8 cellular contexts compared by ENCODE assay signal in genomic region chr6:26003102-26003694, GRCh38. TPM values are rescaled to one million over a fixed set of nuclear protein-coding genes. Genes with fewer than 3 reads are reported as not detected.
DNase-seq lines count a peak whose midpoint lies in the region; FAIRE-seq and TF ChIP-seq lines count a peak whose summit lies in the region.

No MANE protein-coding gene starts in this region.

- H3K9me3 Mint-ChIP-seq in MCF 10A (ENCODE audit: unreplicated experiment): no peaks in the 10 kb centered on the region

- FAIRE-seq in kidney (lab: Jason Lieb, UNC): peak; percentile 74

- H3K27me3 Mint-ChIP-seq in MCF 10A (ENCODE audit: insufficient read depth, unreplicated experiment): no peaks in the 10 kb centered on the region

- H3K4me1 Mint-ChIP-seq in MCF 10A (ENCODE audit: insufficient read depth, unreplicated experiment): peaks cover under 1% of the 10 kb centered on the region

- peaks cover 17% of the 10 kb centered on the region for H3K36me3 Mint-ChIP-seq in MCF 10A (ENCODE audit: insufficient read depth, unreplicated experiment)

- H3K27ac Mint-ChIP-seq in MCF 10A (ENCODE audit: low read depth, unreplicated experiment): no peak overlapping the region

- CTCF ChIA-PET in MCF 10A (lab: Yijun Ruan, JAX): interaction anchor here (0.6 to 4.4 kb wide), 33 partner anchors 11 to 1431 kb away, joined by 3 to 81 read pairs (median 4); a partner anchor contains a TSS

- DNase-seq in DMS79 treated with DMSO at 0.1 percent for 48 hours (lab: John Stamatoyannopoulos, UW) (peak; percentile 2), DMS79 (lab: John Stamatoyannopoulos, UW) (no peak), Kasumi-1 (lab: John Stamatoyannopoulos, UW) (peak; percentile 44 to 59), SKM-1 treated with dmso at 0.1 percent for 144 hours (lab: John Stamatoyannopoulos, UW; ENCODE audit: unreplicated experiment) (peak; percentile 45), MCF 10A (ENCODE audit: unreplicated experiment) (peak; percentile 64), kidney (no peak), KG1 (lab: John Stamatoyannopoulos, UW) (no peak)
- peak; percentile 24 to 28 for DNase-seq in stimulated activated CD4-positive, alpha-beta T cell treated with anti-CD3 and anti-CD28 coated beads, Interleukin-4, amount 100 ng/mL, for 48 hours (ENCODE audit: low read depth in 2 of 2)

- no peaks in the 10 kb centered on the region for H3K9me3 ChIP-seq in kidney (ENCODE audit: control insufficient read depth in 1 of 2, low read length in 2 of 2)

- H3K36me3 ChIP-seq in kidney (ENCODE audit: control insufficient read depth in 1 of 2, insufficient read depth in 2 of 2, low read length in 2 of 2): peaks cover 4% of the 10 kb centered on the region in 2 donors

- intact Hi-C loops in MCF 10A (cut with micrococcal nuclease) (loop anchor here (2.0 kb wide), 1 partner anchor 214 kb away; no protein-coding TSS in a partner anchor), kidney (cut with DNase I) (no loop called here)

- H3K4me1 ChIP-seq in kidney (ENCODE audit: control insufficient read depth in 1 of 2, insufficient read depth in 1 of 2, low read depth in 1 of 2, low read length in 2 of 2): no peaks in the 10 kb centered on the region

- no peak overlapping the region for H3K4me3 Mint-ChIP-seq in MCF 10A (ENCODE audit: unreplicated experiment)

- no peak overlapping the region for H3K27ac ChIP-seq in kidney (ENCODE audit: low read depth in 2 of 2, low read length in 2 of 2)

- BruUV-seq in MCF 10A (replicated peaks; lab: Mats Ljungman, UMichigan): no TSS peak

- TF ChIP-seq CTCF in MCF 10A (IDR thresholded peaks at IDR 0.05; ENCODE audit: unreplicated experiment) (peak; percentile 63), kidney (IDR thresholded peaks at IDR 0.05; ENCODE audit: borderline replicate concordance, extremely low read depth, insufficient read depth) (peak; percentile 66)

- POLR2A ChIA-PET in MCF 10A (lab: Yijun Ruan, JAX): interaction anchor here (1.0 to 5.6 kb wide), 9 partner anchors 10 to 231 kb away, joined by 3 to 36 read pairs (median 5); a partner anchor contains a TSS

- no peak overlapping the region for H3K9ac ChIP-seq in kidney (ENCODE audit: low read length in 2 of 2)

- no peak overlapping the region for H3K4me3 ChIP-seq in kidney (ENCODE audit: low read length in 2 of 2)

RNA-seq across cellular contexts. Expression of gene TRIM38, which starts 40.6 kb away (rescaled TPM):
- 5.4 and 6.7 TPM in 2 replicates for total RNA-seq in MCF 10A (2022)
- total RNA-seq in kidney: 27.9 TPM
- polyA plus RNA-seq in kidney (ENCODE audit: insufficient read depth, low read depth, low replicate concordance): 12.2 TPM

Comparison
In these comparisons a context has a peak if more than half of its experiments do, and no peak if none do; other contexts are left out.
1. DNase-seq: peak in DMS79 treated with DMSO at 0.1 percent for 48 hours (single experiment), Kasumi-1 (2 of 2), SKM-1 treated with dmso at 0.1 percent for 144 hours (single experiment), MCF 10A (single experiment) and stimulated activated CD4-positive, alpha-beta T cell treated with anti-CD3 and anti-CD28 coated beads, Interleukin-4, amount 100 ng/mL, for 48 hours (2 of 2); none in DMS79 (single experiment), kidney (single experiment) and KG1 (single experiment).